8 cellular contexts compared by ENCODE assay signal in the genomic region with DNA sequence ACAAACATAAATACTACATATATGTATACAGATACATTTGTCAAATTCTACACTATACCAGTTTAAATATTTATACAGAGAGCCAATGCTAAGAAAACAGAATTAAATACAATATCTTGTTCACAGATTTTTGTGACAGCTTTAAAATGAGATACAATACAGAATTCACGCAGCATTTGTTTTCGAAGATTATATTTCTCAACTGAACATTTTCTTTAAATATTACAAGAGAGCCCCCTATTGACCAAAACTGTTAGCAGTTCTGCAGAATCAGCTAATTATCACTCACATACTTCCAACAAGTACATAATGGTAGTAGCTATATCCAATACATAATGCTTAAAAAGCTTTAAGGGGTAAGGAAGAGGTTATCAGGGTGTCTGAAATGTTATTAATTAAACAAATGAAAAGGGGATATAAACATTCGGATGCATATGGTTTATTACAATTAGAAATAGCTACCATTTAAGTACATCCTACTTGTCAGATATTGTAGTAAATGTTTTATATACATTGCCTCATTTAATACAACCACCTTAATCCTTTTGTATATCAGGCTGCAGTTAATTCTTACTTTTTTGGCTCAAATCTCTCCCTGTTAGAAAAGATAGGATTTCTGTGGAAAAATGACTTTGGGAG. TPM values are rescaled to one million over a fixed set of nuclear protein-coding genes. Genes with fewer than 3 reads are reported as not detected.
DNase-seq lines count a peak whose midpoint lies in the region; ATAC-seq, FAIRE-seq and TF ChIP-seq lines count a peak whose summit lies in the region.

No MANE protein-coding gene starts in this region.

- DNase-seq in EH (ENCODE audit: low read depth) (peak; percentile 29), HuH-7.5 (ENCODE audit: low spot score) (peak; percentile 15), RWPE1 (ENCODE audit: low spot score) (no peak), frontal cortex (ENCODE audit: low spot score in 2 of 2) (peak; percentile 23)
- DNase-seq in activated CD4-positive, alpha-beta T cell treated with anti-CD3 and anti-CD28 coated beads, Interleukin-2, amount 10 ng/mL, durations not matched to agents 24 days and 14 days: no peak
- no peak for DNase-seq in activated naive CD4-positive, alpha-beta T cell treated with anti-CD3 and anti-CD28 coated beads, Interleukin-2, amount 50 U/mL, for 16 hours
- DNase-seq in effector CD4-positive, alpha-beta T cell: no peak
- no peak for DNase-seq in activated T-cell treated with anti-CD3 and anti-CD28 coated beads, Interleukin-2, amount 50 U/mL, for 4 hours

- peak; percentile 51 for FAIRE-seq in frontal cortex (lab: Jason Lieb, UNC)

- POLR2A ChIA-PET in RWPE1 (lab: Yijun Ruan, JAX; ENCODE audit: low non-redundant PET): no interaction called here

- intact Hi-C loops in activated CD4-positive, alpha-beta T cell treated with anti-CD3 and anti-CD28 coated beads, Interleukin-2, amount 10 ng/mL, durations not matched to agents 24 days and 14 days (cut with micrococcal nuclease): no loop called here

- H3K36me3 Mint-ChIP-seq in activated CD4-positive, alpha-beta T cell treated with anti-CD3 and anti-CD28 coated beads, Interleukin-2, amount 10 ng/mL, durations not matched to agents 24 days and 14 days (ENCODE audit: low read depth): peaks cover 11% of the 10 kb centered on the region
- H3K36me3 Mint-ChIP-seq in activated T-cell treated with anti-CD3 and anti-CD28 coated beads, Interleukin-2, amount 50 U/mL, for 4 hours (ENCODE audit: insufficient read depth): peaks cover 29% of the 10 kb centered on the region

- H3K27ac Mint-ChIP-seq in activated CD4-positive, alpha-beta T cell treated with anti-CD3 and anti-CD28 coated beads, Interleukin-2, amount 10 ng/mL, durations not matched to agents 24 days and 14 days: no peak overlapping the region

- H3K27me3 Mint-ChIP-seq in activated CD4-positive, alpha-beta T cell treated with anti-CD3 and anti-CD28 coated beads, Interleukin-2, amount 10 ng/mL, durations not matched to agents 24 days and 14 days: no peaks in the 10 kb centered on the region
- no peaks in the 10 kb centered on the region for H3K27me3 Mint-ChIP-seq in activated T-cell treated with anti-CD3 and anti-CD28 coated beads, Interleukin-2, amount 50 U/mL, for 4 hours (ENCODE audit: low read depth)

- H3K27ac ChIP-seq in RWPE1: no peak overlapping the region

- TF ChIP-seq CTCF in RWPE1 (conservative IDR thresholded peaks at IDR 0.05; ENCODE audit: low read depth): peak; percentile 62

- H3K4me3 Mint-ChIP-seq in activated CD4-positive, alpha-beta T cell treated with anti-CD3 and anti-CD28 coated beads, Interleukin-2, amount 10 ng/mL, durations not matched to agents 24 days and 14 days: no peak overlapping the region
- no peak overlapping the region for H3K4me3 Mint-ChIP-seq in activated T-cell treated with anti-CD3 and anti-CD28 coated beads, Interleukin-2, amount 50 U/mL, for 4 hours

- no peak for ATAC-seq in activated T-cell treated with anti-CD3 and anti-CD28 coated beads, Interleukin-2, amount 50 U/mL, for 4 hours

- H3K4me1 Mint-ChIP-seq in activated CD4-positive, alpha-beta T cell treated with anti-CD3 and anti-CD28 coated beads, Interleukin-2, amount 10 ng/mL, durations not matched to agents 24 days and 14 days: no peaks in the 10 kb centered on the region
- no peaks in the 10 kb centered on the region for H3K4me1 Mint-ChIP-seq in activated T-cell treated with anti-CD3 and anti-CD28 coated beads, Interleukin-2, amount 50 U/mL, for 4 hours (ENCODE audit: low read depth)

- no peaks in the 10 kb centered on the region for H3K9me3 Mint-ChIP-seq in activated CD4-positive, alpha-beta T cell treated with anti-CD3 and anti-CD28 coated beads, Interleukin-2, amount 10 ng/mL, durations not matched to agents 24 days and 14 days
- peaks cover 3% of the 10 kb centered on the region for H3K9me3 Mint-ChIP-seq in activated T-cell treated with anti-CD3 and anti-CD28 coated beads, Interleukin-2, amount 50 U/mL, for 4 hours

- CTCF ChIA-PET in RWPE1 (lab: Yijun Ruan, JAX): interaction anchor here (0.6 to 0.7 kb wide), 2 partner anchors 823 to 1599 kb away, joined by 3 to 4 read pairs; no protein-coding TSS in a partner anchor

RNA-seq across cellular contexts. Expression of a gene that starts 31.7 kb away (rescaled TPM):
- 53.4 TPM for total RNA-seq in frontal cortex
- 11.2 and 11.6 TPM in 2 replicates for total RNA-seq in activated CD4-positive, alpha-beta T cell treated with anti-CD3 and anti-CD28 coated beads, Interleukin-2, amount 10 ng/mL, durations not matched to agents 24 days and 14 days
- 1 to 10 TPM; 3.4 to 5.0 (median 4.2) TPM for total RNA-seq in activated T-cell treated with anti-CD3 and anti-CD28 coated beads, Interleukin-2, amount 50 U/mL, for 4 hours

Comparison
In these comparisons a context has a peak if more than half of its experiments do, and no peak if none do; other contexts are left out.
1. DNase-seq: peak in EH (single experiment), HuH-7.5 (single experiment) and frontal cortex (2 of 2); none in RWPE1 (single experiment), activated CD4-positive, alpha-beta T cell treated with anti-CD3 and anti-CD28 coated beads, Interleukin-2, amount 10 ng/mL, durations not matched to agents 24 days and 14 days (single experiment), activated naive CD4-positive, alpha-beta T cell treated with anti-CD3 and anti-CD28 coated beads, Interleukin-2, amount 50 U/mL, for 16 hours (single experiment), effector CD4-positive, alpha-beta T cell (single experiment) and activated T-cell treated with anti-CD3 and anti-CD28 coated beads, Interleukin-2, amount 50 U/mL, for 4 hours (single experiment).